Comparison of ENCODE assay signal across 27 cellular contexts in genomic region chr2:136031716-136032115, GRCh38.
"Had no signal": no experiment of that assay in that cellular context is flagged by ENCODE, and none has a peak within 500 bp of the region (broad histone marks: within the 10 kb centered on the region; RNA-seq: fewer than 3 reads in every experiment).

No MANE protein-coding gene starts in this region.

- H3K36me3 ChIP-seq: breast epithelium had no signal

- H3K27ac ChIP-seq: breast epithelium, SK-N-MC had no signal

- H3K4me1 Mint-ChIP-seq: activated CD8-positive, alpha-beta memory T cell treated with anti-CD3 and anti-CD28 coated beads, Interleukin-2, amount 10 ng/mL, durations not matched to agents 7 days and 5 days had no signal

- FAIRE-seq: TTC549 had no signal

- H3K4me1 ChIP-seq: breast epithelium had no signal

- H3K27me3 ChIP-seq: breast epithelium had no signal

- H3K4me3 Mint-ChIP-seq: activated B cell treated with CpG ODN at 0.5 μM for 24 hours; activated CD4-positive, alpha-beta T cell treated with anti-CD3 and anti-CD28 coated beads, Interleukin-2, amount 10 ng/mL, durations not matched to agents 24 days and 14 days; activated CD8-positive, alpha-beta memory T cell treated with anti-CD3 and anti-CD28 coated beads, Interleukin-2, amount 10 ng/mL, durations not matched to agents 7 days and 5 days; activated naive CD8-positive, alpha-beta T cell treated with anti-CD3 and anti-CD28 coated beads for 36 hours; activated T-cell treated with anti-CD3 and anti-CD28 coated beads, Interleukin-2, amount 50 U/mL, for 24 hours; T-cell had no signal

- H3K9me3 ChIP-seq: breast epithelium had no signal

- H3K36me3 Mint-ChIP-seq: activated CD8-positive, alpha-beta memory T cell treated with anti-CD3 and anti-CD28 coated beads, Interleukin-2, amount 10 ng/mL, durations not matched to agents 7 days and 5 days; activated naive CD8-positive, alpha-beta T cell treated with anti-CD3 and anti-CD28 coated beads for 36 hours; T-cell had no signal

- H3K27ac Mint-ChIP-seq: activated B cell treated with CpG ODN at 0.5 μM for 24 hours; activated CD4-positive, alpha-beta T cell treated with anti-CD3 and anti-CD28 coated beads, Interleukin-2, amount 10 ng/mL, durations not matched to agents 24 days and 14 days; activated CD8-positive, alpha-beta memory T cell treated with anti-CD3 and anti-CD28 coated beads, Interleukin-2, amount 10 ng/mL, durations not matched to agents 7 days and 5 days; activated naive CD8-positive, alpha-beta T cell treated with anti-CD3 and anti-CD28 coated beads for 36 hours; activated T-cell treated with anti-CD3 and anti-CD28 coated beads, Interleukin-2, amount 50 U/mL, for 24 hours; T-cell had no signal

- ATAC-seq: activated CD8-positive, alpha-beta memory T cell treated with anti-CD3 and anti-CD28 coated beads, Interleukin-2, amount 10 ng/mL, durations not matched to agents 7 days and 5 days; T-cell had no signal

- H3K9me3 Mint-ChIP-seq: activated B cell treated with CpG ODN at 0.5 μM for 24 hours; activated naive CD8-positive, alpha-beta T cell treated with anti-CD3 and anti-CD28 coated beads for 36 hours; activated T-cell treated with anti-CD3 and anti-CD28 coated beads, Interleukin-2, amount 50 U/mL, for 24 hours; T-cell had no signal

- H3K4me3 ChIP-seq: breast epithelium, SK-N-MC had no signal

- DNase-seq: activated B cell treated with CpG ODN at 0.5 μM for 24 hours; activated CD4-positive, alpha-beta T cell treated with anti-CD3 and anti-CD28 coated beads for 1 hour; activated CD4-positive, alpha-beta T cell treated with anti-CD3 and anti-CD28 coated beads, Interleukin-2, amount 10 ng/mL, durations not matched to agents 24 days and 14 days; activated CD4-positive, alpha-beta T cell treated with anti-CD3 and anti-CD28 coated beads, Interleukin-2, amount 50 U/mL, for 48 hours; activated CD8-positive, alpha-beta memory T cell treated with anti-CD3 and anti-CD28 coated beads, Interleukin-2, amount 10 ng/mL, durations not matched to agents 7 days and 5 days; activated effector memory CD4-positive, alpha-beta T cell treated with anti-CD3 and anti-CD28 coated beads, Interleukin-2, amount 50 U/mL, for 16 hours; activated naive CD4-positive, alpha-beta T cell treated with Interleukin-2 at 50 U/mL for 16 hours; activated naive CD8-positive, alpha-beta T cell treated with anti-CD3 and anti-CD28 coated beads for 36 hours; activated T-cell treated with anti-CD3 and anti-CD28 coated beads, Interleukin-2, amount 50 U/mL, for 24 hours; KG1; MV-4-11; NCI-H1092 treated with DMSO at 0.1 percent for 48 hours; NCI-H1417 treated with DMSO at 0.1 percent for 48 hours; NCI-H1694; NCI-H2029; NCI-H2107; NCI-H2171 treated with DMSO at 0.1 percent for 48 hours; NCI-H226; NCI-H526; NCI-H774; SIG-M5; T-cell; T-helper 2 cell; T1000 had no signal

- H3K27me3 Mint-ChIP-seq: activated B cell treated with CpG ODN at 0.5 μM for 24 hours; activated CD8-positive, alpha-beta memory T cell treated with anti-CD3 and anti-CD28 coated beads, Interleukin-2, amount 10 ng/mL, durations not matched to agents 7 days and 5 days; activated naive CD8-positive, alpha-beta T cell treated with anti-CD3 and anti-CD28 coated beads for 36 hours; activated T-cell treated with anti-CD3 and anti-CD28 coated beads, Interleukin-2, amount 50 U/mL, for 24 hours; T-cell had no signal
